Comparison of ENCODE assay signal across 10 cellular contexts in the genomic region with DNA sequence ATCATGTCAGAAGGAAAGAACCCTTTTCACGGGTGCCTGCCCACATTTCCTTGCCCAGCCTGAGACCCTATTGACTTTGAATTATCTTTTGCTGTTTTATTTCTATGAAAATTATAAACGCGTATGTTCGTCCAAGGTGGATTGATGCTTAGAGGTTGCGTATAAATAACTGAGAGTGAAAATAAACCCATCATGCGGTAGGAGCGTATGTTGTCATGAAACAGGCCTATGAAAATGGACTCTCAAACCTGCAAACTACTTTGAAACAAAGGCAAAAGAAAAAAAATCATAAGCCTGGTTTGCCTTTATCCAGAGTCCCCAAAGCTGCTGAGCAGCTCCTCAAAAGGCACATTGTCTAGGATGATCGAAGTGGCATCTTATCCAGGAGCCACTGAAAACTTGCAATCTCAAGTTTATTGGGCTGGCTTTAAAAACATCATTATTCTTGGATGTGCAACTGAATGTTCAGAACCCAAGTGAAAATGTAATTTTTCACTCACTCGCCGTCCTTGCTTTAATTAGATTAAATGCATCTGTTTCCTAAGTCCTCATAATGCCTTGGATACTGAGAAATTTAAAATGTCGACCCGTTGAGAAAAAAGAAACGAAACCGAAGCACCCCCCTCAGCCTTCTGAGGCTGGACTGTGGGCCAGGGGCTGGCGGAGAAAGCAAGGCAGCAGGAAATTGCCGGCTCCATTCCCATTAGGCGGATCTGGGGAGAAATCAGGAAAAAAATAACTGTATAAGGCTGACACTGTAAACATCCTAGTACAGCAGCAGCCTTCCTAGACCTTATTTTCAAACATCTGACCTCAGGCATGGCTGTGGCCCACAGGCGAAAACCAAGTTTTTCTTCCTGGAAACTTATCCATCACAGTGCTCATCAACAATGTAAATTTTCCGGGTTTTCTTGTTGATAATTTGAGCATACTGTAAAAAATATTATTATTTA.
A peak's percentile ranks its signal among the peaks of the same experiment; 100 is the strongest.
DNase-seq lines count a peak whose midpoint lies in the region; ATAC-seq and TF ChIP-seq lines count a peak whose summit lies in the region.
"Had no signal": no experiment of that assay in that cellular context is flagged by ENCODE, and none has a peak within 500 bp of the region (broad histone marks: within the 10 kb centered on the region; RNA-seq: fewer than 3 reads in every experiment).

No MANE protein-coding gene starts in this region.

- H3K36me3 Mint-ChIP-seq in activated T-cell treated with anti-CD3 and anti-CD28 coated beads, Interleukin-2, amount 50 U/mL, for 72 hours (ENCODE audit: insufficient read depth in 2 of 2) = no peaks in the 10 kb centered on the region

- ATAC-seq in activated T-cell treated with anti-CD3 and anti-CD28 coated beads, Interleukin-2, amount 50 U/mL, for 72 hours (replicated peaks in 1 of 2) = no peak
- no peak for ATAC-seq in right cardiac atrium
- ATAC-seq in HG03469 (IDR thresholded peaks at IDR 0.05; ENCODE audit: unreplicated experiment) = no peak

- H3K4me3 Mint-ChIP-seq in activated T-cell treated with anti-CD3 and anti-CD28 coated beads, Interleukin-2, amount 50 U/mL, for 72 hours = no peak overlapping the region

- DNase-seq in activated T-cell treated with anti-CD3 and anti-CD28 coated beads, Interleukin-2, amount 50 U/mL, for 72 hours = no peak
- DNase-seq in activated T-cell treated with anti-CD3 and anti-CD28 coated beads, Interleukin-2, amount 50 U/mL, for 1 hour = no peak
- DNase-seq in UCSD-AML1 (lab: John Stamatoyannopoulos, UW; ENCODE audit: unreplicated experiment) (peak; percentile 37), right cardiac atrium (peak; percentile 18 to 74 (median 63)), transverse colon (peak; percentile 9), HCEC 1CT (no peak), NCI-H2081 (lab: John Stamatoyannopoulos, UW) (no peak)
- DNase-seq: amygdala had no signal

- peaks cover 32% of the 10 kb centered on the region for H3K4me1 Mint-ChIP-seq in activated T-cell treated with anti-CD3 and anti-CD28 coated beads, Interleukin-2, amount 50 U/mL, for 72 hours (ENCODE audit: low read depth)

- H3K4me3 ChIP-seq in right cardiac atrium (ENCODE audit: low read length) (peak overlapping the region; percentile 52), transverse colon (peak overlapping the region in 3 of 4 donors; percentile 18 to 63 (median 24))
- H3K4me3 ChIP-seq: smooth muscle cell had no signal

- TF ChIP-seq EP300 in transverse colon (IDR thresholded peaks at IDR 0.05; ENCODE audit: low read depth) = no peak

- H3K27ac ChIP-seq in right cardiac atrium (ENCODE audit: low read length) (peak overlapping the region; percentile 99), transverse colon (peak overlapping the region; percentile 96 to 100 (median 100))

- H3K9me3 ChIP-seq in right cardiac atrium (ENCODE audit: control insufficient read depth, low read length) = no peaks in the 10 kb centered on the region
- no peaks in the 10 kb centered on the region for H3K9me3 ChIP-seq in transverse colon

- TF ChIP-seq CTCF in transverse colon (IDR thresholded peaks at IDR 0.05) = no peak

- H3K9me3 Mint-ChIP-seq in activated T-cell treated with anti-CD3 and anti-CD28 coated beads, Interleukin-2, amount 50 U/mL, for 72 hours = no peaks in the 10 kb centered on the region

- H3K27me3 ChIP-seq in right cardiac atrium (ENCODE audit: control insufficient read depth, insufficient read depth) = no peaks in the 10 kb centered on the region
- no peaks in the 10 kb centered on the region for H3K27me3 ChIP-seq in transverse colon

- TF ChIP-seq POLR2A in transverse colon (IDR thresholded peaks at IDR 0.05) = no peak

- WGBS in right cardiac atrium = 26% methylated on average over 19 of the region's 19 CpGs
- WGBS in transverse colon (ENCODE audit: low coverage in 1 of 2), 2 donors = 25 to 28% methylated on average over 10 to 19 of the region's 19 CpGs

- H3K4me1 ChIP-seq in right cardiac atrium (ENCODE audit: control insufficient read depth, insufficient read depth, low read length) = peaks cover 11% of the 10 kb centered on the region
- H3K4me1 ChIP-seq in transverse colon = peaks cover 35 to 71% (median 53%) of the 10 kb centered on the region in 4 donors

- no peaks in the 10 kb centered on the region for H3K36me3 ChIP-seq in transverse colon

- H3K27ac Mint-ChIP-seq in activated T-cell treated with anti-CD3 and anti-CD28 coated beads, Interleukin-2, amount 50 U/mL, for 72 hours = peak overlapping the region; percentile 60

- in situ Hi-C loops in transverse colon (cut with MboI; ENCODE audit: low pct_ligation_motif_present in 1 of 4, low pct_unique_long_range_greater_than_20kb in 1 of 4, low sequenced_read_pairs in 3 of 4) = no loop called here

- H3K27me3 Mint-ChIP-seq in activated T-cell treated with anti-CD3 and anti-CD28 coated beads, Interleukin-2, amount 50 U/mL, for 72 hours (ENCODE audit: low read depth) = no peaks in the 10 kb centered on the region

- intact Hi-C loops in right cardiac atrium (cut with DNase I) (no loop called here), transverse colon (cut with DNase I; ENCODE audit: low total_unique reads) (loop anchor here (2.0 kb wide), 1 partner anchor 13 kb away; no protein-coding TSS in a partner anchor)

Comparison
In these comparisons a context has a peak if more than half of its experiments do, and no peak if none do; other contexts are left out.
1. DNase-seq: peak in UCSD-AML1 (single experiment), right cardiac atrium (3 of 3) and transverse colon (single experiment); none in activated T-cell treated with anti-CD3 and anti-CD28 coated beads, Interleukin-2, amount 50 U/mL, for 72 hours (0 of 2), activated T-cell treated with anti-CD3 and anti-CD28 coated beads, Interleukin-2, amount 50 U/mL, for 1 hour (single experiment), HCEC 1CT (single experiment) and NCI-H2081 (0 of 2).